8 cellular contexts compared by ENCODE assay signal in genomic region chr9:78235296-78235770, GRCh38. TPM values are rescaled to one million over a fixed set of nuclear protein-coding genes. Genes with fewer than 3 reads are reported as not detected.
A peak's percentile ranks its signal among the peaks of the same experiment; 100 is the strongest.
DNase-seq lines count a peak whose midpoint lies in the region; ATAC-seq, FAIRE-seq and TF ChIP-seq lines count a peak whose summit lies in the region.

No MANE protein-coding gene starts in this region.

- H3K27me3 ChIP-seq in A673 (replicated peaks; ENCODE audit: insufficient read depth, low read depth, low read length, poor library complexity) (no peaks in the 10 kb centered on the region), HAP-1 (ENCODE audit: low read depth) (no peaks in the 10 kb centered on the region), astrocyte (ENCODE audit: insufficient read depth, low read length) (no peaks in the 10 kb centered on the region)

- H3K4me3 ChIP-seq in A673 (ENCODE audit: low read depth, low read length, poor library complexity, severe bottlenecking) (peak overlapping the region; percentile 80), HAP-1 (peak overlapping the region; percentile 73), astrocyte (ENCODE audit: insufficient read depth, low read depth, low read length) (peak overlapping the region; percentile 72), iPS-18c (ENCODE audit: insufficient read depth, low read depth, low read length) (peak overlapping the region; percentile 97)

- intact Hi-C loops in A673 (cut with micrococcal nuclease; ENCODE audit: unreplicated experiment), result no loop called here

- peak overlapping the region; percentile 85 for H3K4me2 ChIP-seq in astrocyte (ENCODE audit: low read length)

- peak overlapping the region; percentile 91 for H3K27ac ChIP-seq in A673 (ENCODE audit: low read depth, low read length, poor library complexity, severe bottlenecking)
- peak overlapping the region; percentile 83 for H3K27ac ChIP-seq in astrocyte (ENCODE audit: low read depth, low read length)

- ATAC-seq in stimulated activated memory B cell treated with anti-CD40 and anti-IgM and Interleukin-4, amounts not matched to agents 10 μg/mL and 1 μg/mL and 100 μg/mL, for 72 hours, result no peak
- ATAC-seq in GM19023 (IDR thresholded peaks at IDR 0.05; ENCODE audit: unreplicated experiment), result no peak

- no peak for TF ChIP-seq CTCF in A673 (conservative IDR thresholded peaks at IDR 0.05; ENCODE audit: low read depth, low read length)
- TF ChIP-seq CTCF in astrocyte (IDR thresholded peaks at IDR 0.05; ENCODE audit: insufficient read depth, low read depth, low read length), result no peak

- CTCF ChIA-PET in A673 (lab: Charles Lee), result interaction anchor here (0.6 kb wide), 1 partner anchor 87 kb away, joined by 3 read pairs; no protein-coding TSS in a partner anchor

- peaks cover 8% of the 10 kb centered on the region for H4K20me1 ChIP-seq in astrocyte (ENCODE audit: insufficient read depth, low read length)

- H3K36me3 Mint-ChIP-seq in astrocyte (ENCODE audit: low read depth, unreplicated experiment), result peaks cover 3% of the 10 kb centered on the region
- H3K36me3 Mint-ChIP-seq in stimulated activated memory B cell treated with anti-CD40 and anti-IgM and Interleukin-4, amounts not matched to agents 10 μg/mL and 1 μg/mL and 100 μg/mL, for 72 hours, result peaks cover 15% of the 10 kb centered on the region

- POLR2A ChIA-PET in A673 (lab: Charles Lee; ENCODE audit: low non-redundant PET), result no interaction called here

- H3K9me3 ChIP-seq in A673 (ENCODE audit: low read depth, low read length, poor library complexity, severe bottlenecking) (no peaks in the 10 kb centered on the region), HAP-1 (no peaks in the 10 kb centered on the region; the same call in 1 of the 2 replicates), astrocyte (ENCODE audit: insufficient read depth, low read depth, low read length) (no peaks in the 10 kb centered on the region), iPS-18c (ENCODE audit: control insufficient read depth, insufficient read depth, low read length) (no peaks in the 10 kb centered on the region)

- H2AFZ ChIP-seq in astrocyte (ENCODE audit: low read depth, low read length), result peak overlapping the region; percentile 94

- peaks cover 7% of the 10 kb centered on the region for H3K36me3 ChIP-seq in A673 (ENCODE audit: insufficient read depth, low read length, poor library complexity, severe bottlenecking)
- H3K36me3 ChIP-seq in HAP-1 (replicated peaks), result peaks cover 7% of the 10 kb centered on the region
- H3K36me3 ChIP-seq in astrocyte (ENCODE audit: insufficient read depth, low read length), result no peaks in the 10 kb centered on the region

- TSS peak; percentile 62 for BruUV-seq in A673 (replicated peaks; lab: Mats Ljungman, UMichigan)

- in situ Hi-C loops in HAP-1 (cut with MboI; ENCODE audit: low sequenced_read_pairs), result no loop called here

- FAIRE-seq in astrocyte (lab: Jason Lieb, UNC), result peak; percentile 55

- H3K9me3 Mint-ChIP-seq in astrocyte (ENCODE audit: unreplicated experiment), result no peaks in the 10 kb centered on the region
- H3K9me3 Mint-ChIP-seq in stimulated activated memory B cell treated with anti-CD40 and anti-IgM and Interleukin-4, amounts not matched to agents 10 μg/mL and 1 μg/mL and 100 μg/mL, for 72 hours, result no peaks in the 10 kb centered on the region

- H3K4me1 Mint-ChIP-seq in astrocyte (ENCODE audit: low read depth, unreplicated experiment), result peaks cover 2% of the 10 kb centered on the region
- peaks cover 33% of the 10 kb centered on the region for H3K4me1 Mint-ChIP-seq in stimulated activated memory B cell treated with anti-CD40 and anti-IgM and Interleukin-4, amounts not matched to agents 10 μg/mL and 1 μg/mL and 100 μg/mL, for 72 hours

- H3K27ac Mint-ChIP-seq in astrocyte (ENCODE audit: unreplicated experiment), result peak overlapping the region; percentile 91
- peak overlapping the region; percentile 93 for H3K27ac Mint-ChIP-seq in stimulated activated memory B cell treated with anti-CD40 and anti-IgM and Interleukin-4, amounts not matched to agents 10 μg/mL and 1 μg/mL and 100 μg/mL, for 72 hours

- H3K9ac ChIP-seq in astrocyte (ENCODE audit: low read length), result peak overlapping the region; percentile 92

- peaks cover 11% of the 10 kb centered on the region for H3K4me1 ChIP-seq in A673 (ENCODE audit: insufficient read depth, low read length, poor library complexity, severe bottlenecking)
- H3K4me1 ChIP-seq in HAP-1, result peaks cover 33% of the 10 kb centered on the region
- peaks cover 5% of the 10 kb centered on the region for H3K4me1 ChIP-seq in astrocyte (ENCODE audit: insufficient read depth, low read length)

- H3K79me2 ChIP-seq in astrocyte (ENCODE audit: insufficient read depth, low read length), result peaks cover 26% of the 10 kb centered on the region

- no peak for DNase-seq in A673 (ENCODE audit: low spot score)
- DNase-seq in HAP-1 (ENCODE audit: low spot score in 2 of 2), result no peak
- DNase-seq in astrocyte (ENCODE audit: low read depth), result peak; percentile 55
- no peak for DNase-seq in NCI-H2196 treated with DMSO at 0.1 percent for 48 hours (lab: John Stamatoyannopoulos, UW; ENCODE audit: unreplicated experiment)
- DNase-seq in T-helper 9 cell, result no peak

- H3K27me3 Mint-ChIP-seq in astrocyte (ENCODE audit: low read depth, unreplicated experiment), result no peaks in the 10 kb centered on the region
- H3K27me3 Mint-ChIP-seq in stimulated activated memory B cell treated with anti-CD40 and anti-IgM and Interleukin-4, amounts not matched to agents 10 μg/mL and 1 μg/mL and 100 μg/mL, for 72 hours, result no peaks in the 10 kb centered on the region

- H3K4me3 Mint-ChIP-seq in astrocyte (ENCODE audit: unreplicated experiment), result peak overlapping the region; percentile 96
- H3K4me3 Mint-ChIP-seq in stimulated activated memory B cell treated with anti-CD40 and anti-IgM and Interleukin-4, amounts not matched to agents 10 μg/mL and 1 μg/mL and 100 μg/mL, for 72 hours, result peak overlapping the region; percentile 96

RNA-seq across cellular contexts. Expression of gene CEP78, which starts 0.5 kb away (rescaled TPM):
- total RNA-seq in A673 (2021) (60.5 and 65.9 TPM in 2 replicates), astrocyte (20.1 and 21.5 TPM in 2 replicates)
